ENCODE assay signal across 1 cellular context in genomic region chr15:66901336-66902100, GRCh38.
TF ChIP-seq lines count a peak whose summit lies in the region.

No MANE protein-coding gene starts in this region.

TF ChIP-seq in SK-N-SH treated with all-trans-retinoic acid at 6 μM for 48 hours, 23 proteins besides CTCF, POLR2A, EP300 and RAD21 (continued from another document):
- no peak for TF ChIP-seq CSRNP3 (CRISPR knock-in tag; IDR thresholded peaks at IDR 0.05)
